22 cellular contexts compared by ENCODE assay signal in the genomic region with DNA sequence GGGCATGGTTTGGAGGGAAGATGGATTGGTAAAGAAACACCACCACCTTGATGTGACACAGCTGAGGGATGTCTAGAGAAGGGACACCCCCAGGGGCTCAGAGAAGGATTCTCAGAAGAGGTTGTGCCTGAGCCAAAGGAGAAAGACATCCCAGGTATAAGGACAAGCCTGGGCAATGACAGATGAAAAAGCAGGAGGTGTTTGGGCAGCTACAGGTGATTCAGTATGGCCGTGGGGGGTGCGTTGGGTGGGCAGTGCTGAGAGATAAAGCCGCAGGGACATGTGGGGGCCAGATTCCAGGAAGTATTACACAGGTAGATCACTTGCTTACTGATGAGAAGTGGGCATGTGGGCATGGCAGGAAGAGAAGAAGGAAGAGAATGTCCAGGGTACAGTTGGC. TPM values are rescaled to one million over a fixed set of nuclear protein-coding genes. Genes with fewer than 3 reads are reported as not detected.
DNase-seq lines count a peak whose midpoint lies in the region; ATAC-seq and TF ChIP-seq lines count a peak whose summit lies in the region.
"Had no signal": no experiment of that assay in that cellular context is flagged by ENCODE, and none has a peak within 500 bp of the region (broad histone marks: within the 10 kb centered on the region; RNA-seq: fewer than 3 reads in every experiment).

No MANE protein-coding gene starts in this region.

- peak overlapping the region; percentile 22 for H3K4me3 Mint-ChIP-seq in endothelial cell (ENCODE audit: unreplicated experiment)
- H3K4me3 Mint-ChIP-seq: CD4-positive, alpha-beta T cell had no signal

- no peaks in the 10 kb centered on the region for H3K36me3 ChIP-seq in mammary epithelial cell (ENCODE audit: insufficient read depth, low read length)
- no peaks in the 10 kb centered on the region for H3K36me3 ChIP-seq in breast epithelium

- no peak overlapping the region for H3K27ac Mint-ChIP-seq in endothelial cell (ENCODE audit: unreplicated experiment)
- H3K27ac Mint-ChIP-seq: CD4-positive, alpha-beta T cell had no signal

- CTCF ChIA-PET in mammary epithelial cell (lab: Charles Lee; ENCODE audit: low non-redundant PET) = interaction anchor here (0.7 to 1.4 kb wide), 2 partner anchors 75 to 199 kb away, joined by 9 to 12 read pairs; no protein-coding TSS in a partner anchor

- H3K27me3 ChIP-seq in mammary epithelial cell (ENCODE audit: insufficient read depth, low read length) (no peaks in the 10 kb centered on the region), breast epithelium (no peaks in the 10 kb centered on the region), foreskin keratinocyte (no peaks in the 10 kb centered on the region)

- no peaks in the 10 kb centered on the region for H3K9me3 ChIP-seq in mammary epithelial cell (replicated peaks; ENCODE audit: insufficient read depth, low read length)
- no peaks in the 10 kb centered on the region for H3K9me3 ChIP-seq in breast epithelium
- H3K9me3 ChIP-seq: A549, Caco-2 had no signal

- dilution Hi-C loops in mammary epithelial cell (cut with HindIII; ENCODE audit: low sequenced_read_pairs) = no loop called here

- H3K27ac ChIP-seq in mammary epithelial cell (ENCODE audit: insufficient read depth, low read depth, low read length) (peak overlapping the region; percentile 38), breast epithelium (no peak overlapping the region), foreskin keratinocyte (no peak overlapping the region)
- H3K27ac ChIP-seq: 22Rv1, A549, C4-2B had no signal

- H3K4me3 ChIP-seq in mammary epithelial cell (replicated peaks in 1 of 3; ENCODE audit: insufficient read depth in 1 of 3, low read depth in 2 of 3, low read length in 3 of 3) = no peak overlapping the region
- H3K4me3 ChIP-seq in breast epithelium = no peak overlapping the region
- H3K4me3 ChIP-seq: A549 had no signal

- TF ChIP-seq CTCF in mammary epithelial cell (conservative IDR thresholded peaks at IDR 0.05 in 1 of 2, IDR thresholded peaks at IDR 0.05 in 1 of 2; ENCODE audit: extremely low read depth in 1 of 2, insufficient read depth in 1 of 2, low read depth in 1 of 2, low read length in 2 of 2) (no peak), breast epithelium (IDR thresholded peaks at IDR 0.05) (no peak), endothelial cell (IDR thresholded peaks at IDR 0.05; ENCODE audit: unreplicated experiment) (no peak), foreskin keratinocyte (conservative IDR thresholded peaks at IDR 0.05) (no peak)

- peaks cover 3% of the 10 kb centered on the region for H3K36me3 Mint-ChIP-seq in endothelial cell (ENCODE audit: low read depth, unreplicated experiment)

- DNase-seq in mammary epithelial cell = no peak
- no peak for DNase-seq in breast epithelium (ENCODE audit: low spot score in 2 of 2)
- no peak for DNase-seq in endothelial cell (ENCODE audit: low spot score)
- peak; percentile 64 to 72 for DNase-seq in foreskin keratinocyte
- no peak for DNase-seq in SHP77 (lab: John Stamatoyannopoulos, UW)
- DNase-seq in NCI-H748 (lab: John Stamatoyannopoulos, UW; ENCODE audit: unreplicated experiment) = no peak
- DNase-seq: AML-193; Caco-2; CD4-positive, alpha-beta T cell; DMS79; GDM1; GOT3; H7; KG1 had no signal

- BruUV-seq in mammary epithelial cell (replicated peaks; lab: Mats Ljungman, UMichigan) = no TSS peak

- H3K4me2 ChIP-seq in mammary epithelial cell (ENCODE audit: insufficient read depth, low read depth, low read length) = peak overlapping the region; percentile 22
- H3K4me2 ChIP-seq: A549 had no signal

- H2AFZ ChIP-seq in mammary epithelial cell (ENCODE audit: low read depth, low read length) = peak overlapping the region; percentile 79

- H3K9me3 Mint-ChIP-seq in endothelial cell (ENCODE audit: unreplicated experiment) = no peaks in the 10 kb centered on the region
- H3K9me3 Mint-ChIP-seq: CD4-positive, alpha-beta T cell had no signal

- peaks cover 9% of the 10 kb centered on the region for H3K4me1 Mint-ChIP-seq in endothelial cell (ENCODE audit: unreplicated experiment)

- 0% methylated on average over 3 of the region's 3 CpGs for WGBS in mammary epithelial cell (ENCODE audit: low coverage, missing lambda C conversion rate)

- in situ Hi-C loops in mammary epithelial cell (cut with MboI; ENCODE audit: low sequenced_read_pairs in 2 of 2) = no loop called here

- no peak for ATAC-seq in foreskin keratinocyte
- ATAC-seq in GM18520 (IDR thresholded peaks at IDR 0.05; ENCODE audit: unreplicated experiment) = no peak
- ATAC-seq: A549, HCT116, HepG2 had no signal

- TF ChIP-seq POLR2A in breast epithelium (IDR thresholded peaks at IDR 0.05) = no peak

- H3K27me3 Mint-ChIP-seq in endothelial cell (ENCODE audit: unreplicated experiment) = no peaks in the 10 kb centered on the region

- intact Hi-C loops in mammary epithelial cell (cut with micrococcal nuclease) (no loop called here), breast epithelium (cut with DNase I; ENCODE audit: low total_unique reads) (no loop called here)

- H3K4me1 ChIP-seq in mammary epithelial cell (ENCODE audit: insufficient read depth, low read length) = peaks cover 22% of the 10 kb centered on the region
- H3K4me1 ChIP-seq in breast epithelium = no peaks in the 10 kb centered on the region
- peaks cover 11% of the 10 kb centered on the region for H3K4me1 ChIP-seq in foreskin keratinocyte
- H3K4me1 ChIP-seq: Caco-2 had no signal

- no peak overlapping the region for H3K9ac ChIP-seq in mammary epithelial cell (ENCODE audit: insufficient read depth, low read length)

- no peaks in the 10 kb centered on the region for H3K79me2 ChIP-seq in mammary epithelial cell (ENCODE audit: insufficient read depth, low read length)

- H4K20me1 ChIP-seq in mammary epithelial cell (ENCODE audit: insufficient read depth, low read length) = no peaks in the 10 kb centered on the region

RNA-seq across cellular contexts. Expression of a gene that starts 7.0 kb away (rescaled TPM):
- total RNA-seq in mammary epithelial cell = not detected
- polyA plus RNA-seq in mammary epithelial cell = not detected
- not detected for polyA minus RNA-seq in mammary epithelial cell
- not detected for total RNA-seq in breast epithelium
- not detected for total RNA-seq in endothelial cell (ENCODE audit: unreplicated experiment)
- total RNA-seq in foreskin keratinocyte = not detected in 2 replicates
- not detected in 2 replicates for polyA plus RNA-seq in foreskin keratinocyte
- total RNA-seq: Caco-2; CD4-positive, alpha-beta T cell; Daoy; H7; HepG2 had no signal
- polyA plus RNA-seq: A549, BJ, HepG2 had no signal

RNA-seq across cellular contexts. Expression of a gene that starts 9.9 kb away (rescaled TPM):
- 10 to 100 TPM; 13.2 to 43.9 TPM for total RNA-seq in mammary epithelial cell
- 27.0 TPM for polyA plus RNA-seq in mammary epithelial cell
- polyA minus RNA-seq in mammary epithelial cell = 36.8 TPM
- total RNA-seq in breast epithelium = 10 to 100 TPM in 2 of 3 donors, 1 to 10 TPM in 1; 9.1 to 11.5 (median 11.0) TPM
- 4.8 TPM for total RNA-seq in endothelial cell (ENCODE audit: unreplicated experiment)
- 7.7 and 9.3 TPM in 2 replicates for total RNA-seq in foreskin keratinocyte
- 9.0 and 12.4 TPM in 2 replicates for polyA plus RNA-seq in foreskin keratinocyte

RNA-seq across cellular contexts. Expression of a gene that starts 19.0 kb away (rescaled TPM):
- 10 to 100 TPM; 13.3 to 15.9 TPM for total RNA-seq in mammary epithelial cell
- polyA plus RNA-seq in mammary epithelial cell = 17.4 TPM
- polyA minus RNA-seq in mammary epithelial cell = 3.7 TPM
- 10 to 100 TPM in 2 of 3 donors, 1 to 10 TPM in 1; 1.1 to 22.1 (median 14.4) TPM for total RNA-seq in breast epithelium
- total RNA-seq in endothelial cell (ENCODE audit: unreplicated experiment) = 1.7 TPM
- 7.5 and 11.2 TPM in 2 replicates for total RNA-seq in foreskin keratinocyte
- 6.5 and 9.3 TPM in 2 replicates for polyA plus RNA-seq in foreskin keratinocyte

RNA-seq across cellular contexts. Expression of a gene that starts 25.6 kb away (rescaled TPM):
- 1 to 10 TPM; 2.0 to 4.7 TPM for total RNA-seq in mammary epithelial cell
- 1.2 TPM for polyA plus RNA-seq in mammary epithelial cell
- polyA minus RNA-seq in mammary epithelial cell = not detected
- 1 to 10 TPM; 3.4 to 6.6 (median 5.2) TPM for total RNA-seq in breast epithelium
- 5.5 TPM for total RNA-seq in endothelial cell (ENCODE audit: unreplicated experiment)
- total RNA-seq in foreskin keratinocyte = 3.7 and 7.6 TPM in 2 replicates
- polyA plus RNA-seq in foreskin keratinocyte = 3.5 and 4.0 TPM in 2 replicates

RNA-seq across cellular contexts. Expression of a gene that starts 32.4 kb away (rescaled TPM):
- total RNA-seq in mammary epithelial cell (100 to 1,000 TPM in 1 of 2 donors, 10 to 100 TPM in 1; 32.3 to 127 TPM), breast epithelium (10 to 100 TPM; 16.0 to 24.3 (median 19.0) TPM), endothelial cell (ENCODE audit: unreplicated experiment) (74.2 TPM), foreskin keratinocyte (54.9 and 74.5 TPM in 2 replicates)
- polyA plus RNA-seq in mammary epithelial cell (79.0 TPM), foreskin keratinocyte (122 and 145 TPM in 2 replicates)
- 87.0 TPM for polyA minus RNA-seq in mammary epithelial cell

Comparison
In these comparisons a context has a peak if more than half of its experiments do, and no peak if none do; other contexts are left out.
1. DNase-seq: peak in foreskin keratinocyte (2 of 2); none in mammary epithelial cell (single experiment), breast epithelium (0 of 2), endothelial cell (single experiment), SHP77 (0 of 2) and NCI-H748 (single experiment).